28 cellular contexts compared by ENCODE assay signal in the genomic region with DNA sequence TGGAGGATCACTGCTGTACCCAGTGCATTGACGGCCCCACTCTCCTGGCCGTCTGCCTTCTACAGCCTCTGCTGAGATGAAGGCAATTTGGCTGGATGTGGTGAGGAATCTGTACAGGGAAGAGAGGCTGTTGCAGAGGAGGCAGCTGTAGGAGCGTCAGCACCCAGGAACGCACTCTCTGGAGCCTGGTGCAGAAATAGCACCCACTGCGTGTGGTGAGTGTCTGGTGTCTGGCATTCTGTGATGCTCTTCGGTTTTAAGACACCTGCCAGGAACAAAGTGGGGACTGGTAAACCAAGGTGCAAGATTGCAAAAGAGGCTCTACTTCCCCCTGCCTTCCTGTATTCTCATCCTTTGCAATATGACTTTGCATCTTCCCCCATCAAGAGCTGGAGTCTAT.
"Had no signal": no experiment of that assay in that cellular context is flagged by ENCODE, and none has a peak within 500 bp of the region (broad histone marks: within the 10 kb centered on the region; RNA-seq: fewer than 3 reads in every experiment).

No MANE protein-coding gene starts in this region.

- H3K4me1 ChIP-seq: gastroesophageal sphincter, parathyroid adenoma had no signal

- ATAC-seq: activated CD8-positive, alpha-beta T cell treated with anti-CD3 and anti-CD28 coated beads for 36 hours; activated T-cell treated with anti-CD3 and anti-CD28 coated beads, Interleukin-2, amount 50 U/mL, for 4 hours; activated T-helper 17 cell treated with anti-CD3 and anti-CD28 coated beads, Interleukin-2, amount 50 U/mL, for 72 hours; gastroesophageal sphincter; left lobe of liver; lower lobe of right lung; stimulated activated naive B cell treated with anti-CD40 and anti-IgM and Interleukin-4, amounts not matched to agents 10 μg/mL and 1 μg/mL and 100 μg/mL, for 72 hours; T-helper 17 cell; WTC11 had no signal

- H3K27ac Mint-ChIP-seq: activated CD4-positive, alpha-beta T cell treated with anti-CD3 and anti-CD28 coated beads, Interleukin-2, amount 10 ng/mL, durations not matched to agents 7 days and 5 days; activated CD8-positive, alpha-beta T cell treated with anti-CD3 and anti-CD28 coated beads for 36 hours; activated naive CD8-positive, alpha-beta T cell; activated T-helper 17 cell treated with anti-CD3 and anti-CD28 coated beads, Interleukin-2, amount 50 U/mL, for 72 hours; brain; nephron progenitor cell; stimulated activated naive B cell treated with anti-CD40 and anti-IgM and Interleukin-4, amounts not matched to agents 10 μg/mL and 1 μg/mL and 100 μg/mL, for 72 hours; T-helper 17 cell; WTC11 had no signal

- H3K36me3 Mint-ChIP-seq: activated naive CD8-positive, alpha-beta T cell; brain; stimulated activated naive B cell treated with anti-CD40 and anti-IgM and Interleukin-4, amounts not matched to agents 10 μg/mL and 1 μg/mL and 100 μg/mL, for 72 hours had no signal

- H3K4me3 ChIP-seq: cardiac muscle cell, coronary artery, gastroesophageal sphincter, lower lobe of right lung, right atrium auricular region, smooth muscle cell, stomach, thyroid gland had no signal

- H3K27me3 ChIP-seq: cardiac muscle cell, right atrium auricular region, thyroid gland had no signal

- H3K27ac ChIP-seq: cardiac muscle cell, coronary artery, gastroesophageal sphincter, lower lobe of right lung, parathyroid adenoma, right atrium auricular region, stomach, thyroid gland had no signal

- H3K27me3 Mint-ChIP-seq: activated CD4-positive, alpha-beta T cell treated with anti-CD3 and anti-CD28 coated beads, Interleukin-2, amount 10 ng/mL, durations not matched to agents 7 days and 5 days; activated CD8-positive, alpha-beta T cell treated with anti-CD3 and anti-CD28 coated beads for 36 hours; activated T-helper 17 cell treated with anti-CD3 and anti-CD28 coated beads, Interleukin-2, amount 50 U/mL, for 72 hours had no signal

- H3K36me3 ChIP-seq: cardiac muscle cell, gastroesophageal sphincter, lower lobe of right lung, right atrium auricular region, stomach, thyroid gland had no signal

- H3K4me3 Mint-ChIP-seq: activated CD4-positive, alpha-beta T cell treated with anti-CD3 and anti-CD28 coated beads, Interleukin-2, amount 10 ng/mL, durations not matched to agents 7 days and 5 days; activated CD8-positive, alpha-beta T cell treated with anti-CD3 and anti-CD28 coated beads for 36 hours; activated naive CD8-positive, alpha-beta T cell; activated T-cell treated with anti-CD3 and anti-CD28 coated beads, Interleukin-2, amount 50 U/mL, for 4 hours; activated T-helper 17 cell treated with anti-CD3 and anti-CD28 coated beads, Interleukin-2, amount 50 U/mL, for 72 hours; brain; nephron progenitor cell; stimulated activated naive B cell treated with anti-CD40 and anti-IgM and Interleukin-4, amounts not matched to agents 10 μg/mL and 1 μg/mL and 100 μg/mL, for 72 hours; WTC11 had no signal

- DNase-seq: activated CD4-positive, alpha-beta T cell treated with anti-CD3 and anti-CD28 coated beads for 1 hour; activated CD4-positive, alpha-beta T cell treated with anti-CD3 and anti-CD28 coated beads, Interleukin-2, amount 10 ng/mL, durations not matched to agents 7 days and 5 days; activated CD8-positive, alpha-beta T cell treated with anti-CD3 and anti-CD28 coated beads for 36 hours; activated T-cell treated with anti-CD3 and anti-CD28 coated beads, Interleukin-2, amount 50 U/mL, for 4 hours; cerebellar nuclear complex; hippocampal formation; kidney glomerular epithelial cell; lower lobe of right lung; mesendoderm; nephron progenitor cell; stimulated activated CD4-positive, alpha-beta T cell treated with anti-CD3 and anti-CD28 coated beads, Interleukin-15, amount 100 ng/mL, for 24 hours; stimulated activated CD4-positive, alpha-beta T cell treated with anti-CD3 and anti-CD28 coated beads, Interleukin-2, amount 100 ng/mL, for 24 hours; stimulated activated naive B cell treated with anti-CD40 and anti-IgM and Interleukin-4, amounts not matched to agents 10 μg/mL and 1 μg/mL and 100 μg/mL, for 72 hours; stomach; T-helper 17 cell; T1000; thyroid gland had no signal

- H3K9me3 ChIP-seq: gastroesophageal sphincter, lower lobe of right lung, right atrium auricular region, thyroid gland had no signal

- H3K4me1 Mint-ChIP-seq: stimulated activated naive B cell treated with anti-CD40 and anti-IgM and Interleukin-4, amounts not matched to agents 10 μg/mL and 1 μg/mL and 100 μg/mL, for 72 hours had no signal
